ENCODE assay signal across 1 cellular context in genomic region chr19:46494115-46494935, GRCh38.
TF ChIP-seq lines count a peak whose summit lies in the region.

No MANE protein-coding gene starts in this region.

TF ChIP-seq in neural cell, 6 proteins besides CTCF, POLR2A, EP300 and RAD21:
- no peak for TF ChIP-seq REST (IDR thresholded peaks at IDR 0.05; ENCODE audit: borderline replicate concordance)
- no peak for TF ChIP-seq POLR2AphosphoS5 (IDR thresholded peaks at IDR 0.05)
- no peak for TF ChIP-seq EZH2 (IDR thresholded peaks at IDR 0.05; ENCODE audit: borderline replicate concordance, insufficient read depth, low read length, poor library complexity, severe bottlenecking)
- TF ChIP-seq SMC3 (conservative IDR thresholded peaks at IDR 0.05; ENCODE audit: poor library complexity): no peak
- TF ChIP-seq TAF1 (IDR thresholded peaks at IDR 0.05; ENCODE audit: low read depth): no peak
